In genomic region chr1:244163861-244164562, GRCh38 we compare ENCODE assay signal across 1 cellular context.
TF ChIP-seq lines count a peak whose summit lies in the region.

No MANE protein-coding gene starts in this region.

TF ChIP-seq in HCT116, 20 proteins besides CTCF, POLR2A, EP300 and RAD21 (continued from another document):
- no peak for TF ChIP-seq ZBTB33 (IDR thresholded peaks at IDR 0.05; ENCODE audit: extremely low read depth, insufficient replicate concordance, low read length)
